ENCODE assay signal across 9 cellular contexts in genomic region chr21:45319461-45320211, GRCh38. TPM values are rescaled to one million over a fixed set of nuclear protein-coding genes. Genes with fewer than 3 reads are reported as not detected.
DNase-seq lines count a peak whose midpoint lies in the region; ATAC-seq and TF ChIP-seq lines count a peak whose summit lies in the region.
"Had no signal": no experiment of that assay in that cellular context is flagged by ENCODE, and none has a peak within 500 bp of the region (broad histone marks: within the 10 kb centered on the region; RNA-seq: fewer than 3 reads in every experiment).

No MANE protein-coding gene starts in this region.

- no peak for TF ChIP-seq POLR2A in body of pancreas (IDR thresholded peaks at IDR 0.05)
- no peak for TF ChIP-seq POLR2A in stomach (IDR thresholded peaks at IDR 0.05)

- H3K9me3 ChIP-seq in body of pancreas (no peaks in the 10 kb centered on the region), stomach (no peaks in the 10 kb centered on the region)
- H3K9me3 ChIP-seq: neutrophil had no signal

- no peaks in the 10 kb centered on the region for H3K9me3 Mint-ChIP-seq in activated T-helper 2 cell treated with anti-CD3 and anti-CD28 coated beads, Interferon-gamma antibody, Interleukin-2, Interleukin-4, amounts not matched to agents 10 μg/mL and 5 μg/mL and 100 μg/mL, durations not matched to agents 14 hours and 24 hours and 36 hours

- peak; percentile 24 for DNase-seq in HCEC 1CT
- DNase-seq in body of pancreas = peak in 2 of 4 donors; percentile 13 to 21
- DNase-seq in left lobe of liver (ENCODE audit: low spot score) = no peak
- DNase-seq in stomach = no peak
- DNase-seq in activated T-helper 2 cell treated with anti-CD3 and anti-CD28 coated beads, Interferon-gamma antibody, Interleukin-2, Interleukin-4, amounts not matched to agents 10 μg/mL and 5 μg/mL and 100 μg/mL, durations not matched to agents 14 hours and 24 hours and 36 hours (ENCODE audit: low spot score) = no peak

- H3K4me3 Mint-ChIP-seq in activated T-helper 2 cell treated with anti-CD3 and anti-CD28 coated beads, Interferon-gamma antibody, Interleukin-2, Interleukin-4, amounts not matched to agents 10 μg/mL and 5 μg/mL and 100 μg/mL, durations not matched to agents 14 hours and 24 hours and 36 hours (ENCODE audit: low read depth) = no peak overlapping the region

- WGBS in body of pancreas, 2 donors = 61 to 67% methylated on average over 9 to 23 of the region's 23 CpGs
- 51 to 78% (median 75%) methylated on average over 16 to 23 of the region's 23 CpGs for WGBS in stomach, 5 donors

- TF ChIP-seq EP300 in stomach (IDR thresholded peaks at IDR 0.05) = peak; percentile 59

- H3K4me1 ChIP-seq in body of pancreas (peaks cover 53% of the 10 kb centered on the region), stomach (peaks cover 34 to 68% (median 43%) of the 10 kb centered on the region in 4 donors)

- H3K27me3 ChIP-seq in body of pancreas (no peaks in the 10 kb centered on the region), stomach (peaks cover 0 to 10% (median 0%) of the 10 kb centered on the region in 3 donors)

- no peaks in the 10 kb centered on the region for H3K36me3 ChIP-seq in body of pancreas (replicated peaks in 1 of 2; ENCODE audit: insufficient read depth in 1 of 2, low read depth in 2 of 2)
- H3K36me3 ChIP-seq in stomach = no peaks in the 10 kb centered on the region
- H3K36me3 ChIP-seq: neutrophil had no signal

- TF ChIP-seq CTCF in body of pancreas (IDR thresholded peaks at IDR 0.05) = no peak
- TF ChIP-seq CTCF in stomach (IDR thresholded peaks at IDR 0.05) = no peak

- intact Hi-C loops in body of pancreas (cut with DNase I) (loop anchor here (10.0 kb wide), 1 partner anchor 95 kb away; no protein-coding TSS in a partner anchor), stomach (cut with DNase I; ENCODE audit: low total_unique reads) (no loop called here)
- intact Hi-C loops in activated T-helper 2 cell treated with anti-CD3 and anti-CD28 coated beads, Interferon-gamma antibody, Interleukin-2, Interleukin-4, amounts not matched to agents 10 μg/mL and 5 μg/mL and 100 μg/mL, durations not matched to agents 14 hours and 24 hours and 36 hours (cut with micrococcal nuclease) = loop anchor here (10.0 kb wide), 1 partner anchor 55 kb away; no protein-coding TSS in a partner anchor

- H3K4me3 ChIP-seq in body of pancreas (no peak overlapping the region), stomach (no peak overlapping the region)

- peaks cover 5% of the 10 kb centered on the region for H3K27me3 Mint-ChIP-seq in activated T-helper 2 cell treated with anti-CD3 and anti-CD28 coated beads, Interferon-gamma antibody, Interleukin-2, Interleukin-4, amounts not matched to agents 10 μg/mL and 5 μg/mL and 100 μg/mL, durations not matched to agents 14 hours and 24 hours and 36 hours (ENCODE audit: low read depth)

- no peak overlapping the region for H3K27ac Mint-ChIP-seq in activated T-helper 2 cell treated with anti-CD3 and anti-CD28 coated beads, Interferon-gamma antibody, Interleukin-2, Interleukin-4, amounts not matched to agents 10 μg/mL and 5 μg/mL and 100 μg/mL, durations not matched to agents 14 hours and 24 hours and 36 hours

- peak overlapping the region; percentile 45 to 96 (median 58) for H3K27ac ChIP-seq in body of pancreas
- peak overlapping the region; percentile 69 to 81 (median 80) for H3K27ac ChIP-seq in stomach
- H3K27ac ChIP-seq: neutrophil had no signal

- ATAC-seq in body of pancreas (peak; percentile 7), left lobe of liver (peak; percentile 43), GM18861 (IDR thresholded peaks at IDR 0.05; ENCODE audit: unreplicated experiment) (no peak), GM18873 (IDR thresholded peaks at IDR 0.05; ENCODE audit: low FRiP score, unreplicated experiment) (no peak), HG02938 (IDR thresholded peaks at IDR 0.05; ENCODE audit: unreplicated experiment) (no peak)

- no peaks in the 10 kb centered on the region for H3K4me1 Mint-ChIP-seq in activated T-helper 2 cell treated with anti-CD3 and anti-CD28 coated beads, Interferon-gamma antibody, Interleukin-2, Interleukin-4, amounts not matched to agents 10 μg/mL and 5 μg/mL and 100 μg/mL, durations not matched to agents 14 hours and 24 hours and 36 hours (ENCODE audit: low read depth)

- no peaks in the 10 kb centered on the region for H3K36me3 Mint-ChIP-seq in activated T-helper 2 cell treated with anti-CD3 and anti-CD28 coated beads, Interferon-gamma antibody, Interleukin-2, Interleukin-4, amounts not matched to agents 10 μg/mL and 5 μg/mL and 100 μg/mL, durations not matched to agents 14 hours and 24 hours and 36 hours (ENCODE audit: low read depth)

RNA-seq across cellular contexts. Expression of gene POFUT2, which starts 31.9 kb away (rescaled TPM):
- total RNA-seq in body of pancreas = 10 to 100 TPM; 16.3 to 46.1 TPM
- total RNA-seq in left lobe of liver = 17.5 TPM
- 10 to 100 TPM; 19.2 to 34.2 (median 29.3) TPM for total RNA-seq in stomach
- polyA plus RNA-seq in stomach = 10 to 100 TPM in 1 of 3 donors, 1 to 10 TPM in 2; 7.4 to 15.9 (median 9.5) TPM
- 14.1 and 16.1 TPM in 2 replicates for total RNA-seq in activated T-helper 2 cell treated with anti-CD3 and anti-CD28 coated beads, Interferon-gamma antibody, Interleukin-2, Interleukin-4, amounts not matched to agents 10 μg/mL and 5 μg/mL and 100 μg/mL, durations not matched to agents 14 hours and 24 hours and 36 hours

Comparison
In these comparisons a context has a peak if more than half of its experiments do, and no peak if none do; other contexts are left out.
1. ATAC-seq: peak in body of pancreas (single experiment) and left lobe of liver (single experiment); none in GM18861 (single experiment), GM18873 (single experiment) and HG02938 (single experiment).